In genomic region chr9:133334161-133334560, GRCh38 we compare ENCODE assay signal across 1 cellular context.
TF ChIP-seq lines count a peak whose summit lies in the region.

No MANE protein-coding gene starts in this region.

TF ChIP-seq in WTC11, 78 proteins besides CTCF, POLR2A, EP300 and RAD21 (continued from another document):
- TF ChIP-seq E2F1 (CRISPR knock-in tag; IDR thresholded peaks at IDR 0.05) (no peak), CREM (CRISPR knock-in tag; IDR thresholded peaks at IDR 0.05) (no peak)
TF ChIP-seq in WTC11: peak in this region for 0.
